33 cellular contexts compared by ENCODE assay signal in the genomic region with DNA sequence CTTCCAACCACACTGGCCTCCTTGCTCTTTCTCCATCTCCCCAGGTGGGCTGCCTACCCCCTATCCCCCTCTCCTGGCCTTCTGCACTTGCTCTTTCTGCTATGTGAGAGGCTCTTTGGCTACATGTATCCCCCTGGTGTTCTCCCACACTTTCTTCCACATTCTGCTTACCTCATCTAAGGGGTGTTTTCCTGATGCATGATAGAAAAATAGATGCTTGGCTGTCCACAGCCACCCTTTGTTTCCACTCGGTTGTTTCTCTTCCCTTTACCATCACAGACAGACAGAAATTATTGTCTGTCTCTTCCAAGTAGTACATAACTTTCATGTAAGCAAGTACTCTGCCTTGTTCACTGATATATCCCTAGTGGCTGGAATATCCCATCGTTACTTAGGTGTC.
"Had no signal": no experiment of that assay in that cellular context is flagged by ENCODE, and none has a peak within 500 bp of the region (broad histone marks: within the 10 kb centered on the region; RNA-seq: fewer than 3 reads in every experiment).

No MANE protein-coding gene starts in this region.

- H3K27ac ChIP-seq: brain microvascular endothelial cell, PC-9, RWPE1 had no signal

- H3K4me2 ChIP-seq: PC-9 had no signal

- H3K4me3 ChIP-seq: K562, MG63, PC-9 had no signal

- ATAC-seq: activated CD4-positive, alpha-beta T cell treated with anti-CD3 and anti-CD28 coated beads for 36 hours; activated CD8-positive, alpha-beta memory T cell treated with anti-CD3 and anti-CD28 coated beads, Interleukin-2, amount 10 ng/mL, durations not matched to agents 7 days and 5 days; K562; Right ventricle myocardium inferior; SK-N-SH treated with all-trans-retinoic acid at 6 μM for 48 hours had no signal

- H3K9me3 Mint-ChIP-seq: activated CD4-positive, alpha-beta memory T cell treated with anti-CD3 and anti-CD28 coated beads, Interleukin-2, amount 10 ng/mL, durations not matched to agents 7 days and 5 days; activated naive CD8-positive, alpha-beta T cell treated with anti-CD3 and anti-CD28 coated beads, Interleukin-2, amount 50 U/mL, for 24 hours; T-helper 1 cell treated with Interleukin-12 subunit alpha and Interleukin-12 subunit beta and Interleukin-4 antibody, amounts not matched to agents 30 μg/mL and 1 μg/mL, for 36 hours; T-helper 2 cell treated with Interferon-gamma antibody and Interleukin-4, amounts not matched to agents 5 μg/mL and 100 μg/mL, for 36 hours had no signal

- H3K36me3 ChIP-seq: brain microvascular endothelial cell, MG63 had no signal

- H2AFZ ChIP-seq: PC-9 had no signal

- H3K9me3 ChIP-seq: MG63 had no signal

- H3K27me3 Mint-ChIP-seq: activated CD4-positive, alpha-beta memory T cell treated with anti-CD3 and anti-CD28 coated beads, Interleukin-2, amount 10 ng/mL, durations not matched to agents 7 days and 5 days; activated CD4-positive, alpha-beta T cell treated with anti-CD3 and anti-CD28 coated beads for 36 hours; activated CD4-positive, alpha-beta T cell treated with anti-CD3 and anti-CD28 coated beads, Interleukin-2, amount 10 ng/mL, durations not matched to agents 7 days and 5 days; activated CD8-positive, alpha-beta memory T cell treated with anti-CD3 and anti-CD28 coated beads, Interleukin-2, amount 10 ng/mL, durations not matched to agents 7 days and 5 days; activated naive CD4-positive, alpha-beta T cell treated with anti-CD3 and anti-CD28 coated beads, Interleukin-2, amount 10 ng/mL, durations not matched to agents 7 days and 5 days; activated naive CD8-positive, alpha-beta T cell; activated naive CD8-positive, alpha-beta T cell treated with anti-CD3 and anti-CD28 coated beads, Interleukin-2, amount 50 U/mL, for 24 hours had no signal

- DNase-seq: activated CD4-positive, alpha-beta memory T cell treated with anti-CD3 and anti-CD28 coated beads, Interleukin-2, amount 10 ng/mL, durations not matched to agents 7 days and 5 days; activated CD4-positive, alpha-beta T cell treated with anti-CD3 and anti-CD28 coated beads for 36 hours; activated CD4-positive, alpha-beta T cell treated with anti-CD3 and anti-CD28 coated beads, Interleukin-2, amount 10 ng/mL, durations not matched to agents 7 days and 5 days; activated CD8-positive, alpha-beta memory T cell treated with anti-CD3 and anti-CD28 coated beads for 24 hours; activated CD8-positive, alpha-beta memory T cell treated with anti-CD3 and anti-CD28 coated beads, Interleukin-2, amount 10 ng/mL, durations not matched to agents 7 days and 5 days; activated CD8-positive, alpha-beta memory T cell treated with anti-CD3 and anti-CD28 coated beads, Interleukin-2, amount 50 U/mL, for 48 hours; activated effector memory CD4-positive, alpha-beta T cell treated with Interleukin-2 at 50 U/mL for 16 hours; activated naive CD4-positive, alpha-beta T cell treated with anti-CD3 and anti-CD28 coated beads, Interleukin-2, amount 10 ng/mL, durations not matched to agents 7 days and 5 days; activated naive CD8-positive, alpha-beta T cell treated with anti-CD3 and anti-CD28 coated beads, Interleukin-2, amount 50 U/mL, for 24 hours; activated T-cell treated with anti-CD3 and anti-CD28 coated beads, Interleukin-2, amount 50 U/mL, for 48 hours; anterior cingulate cortex; brain microvascular endothelial cell; central memory CD4-positive, alpha-beta T cell; MG63; NCI-H1048; NCI-H1105 treated with DMSO at 0.1 percent for 48 hours; NCI-H1436; NCI-H1694 treated with DMSO at 0.1 percent for 48 hours; NCI-H2029; NCI-H345; NCI-H524 treated with DMSO at 0.1 percent for 48 hours; PC-9; SIG-M5 had no signal

- FAIRE-seq: colon, K562, RCC 7860, TTC549 had no signal

- H3K4me3 Mint-ChIP-seq: activated CD4-positive, alpha-beta memory T cell treated with anti-CD3 and anti-CD28 coated beads, Interleukin-2, amount 10 ng/mL, durations not matched to agents 7 days and 5 days; activated CD4-positive, alpha-beta T cell treated with anti-CD3 and anti-CD28 coated beads for 36 hours; activated CD4-positive, alpha-beta T cell treated with anti-CD3 and anti-CD28 coated beads, Interleukin-2, amount 10 ng/mL, durations not matched to agents 7 days and 5 days; activated CD8-positive, alpha-beta memory T cell treated with anti-CD3 and anti-CD28 coated beads, Interleukin-2, amount 10 ng/mL, durations not matched to agents 7 days and 5 days; activated naive CD4-positive, alpha-beta T cell treated with anti-CD3 and anti-CD28 coated beads, Interleukin-2, amount 10 ng/mL, durations not matched to agents 7 days and 5 days; activated naive CD8-positive, alpha-beta T cell; activated naive CD8-positive, alpha-beta T cell treated with anti-CD3 and anti-CD28 coated beads, Interleukin-2, amount 50 U/mL, for 24 hours; T-helper 1 cell treated with Interleukin-12 subunit alpha and Interleukin-12 subunit beta and Interleukin-4 antibody, amounts not matched to agents 30 μg/mL and 1 μg/mL, for 36 hours; T-helper 2 cell treated with Interferon-gamma antibody and Interleukin-4, amounts not matched to agents 5 μg/mL and 100 μg/mL, for 36 hours had no signal

- H3K27me3 ChIP-seq: brain microvascular endothelial cell, MG63 had no signal

- H3K27ac Mint-ChIP-seq: activated CD4-positive, alpha-beta memory T cell treated with anti-CD3 and anti-CD28 coated beads, Interleukin-2, amount 10 ng/mL, durations not matched to agents 7 days and 5 days; activated CD4-positive, alpha-beta T cell treated with anti-CD3 and anti-CD28 coated beads for 36 hours; activated CD4-positive, alpha-beta T cell treated with anti-CD3 and anti-CD28 coated beads, Interleukin-2, amount 10 ng/mL, durations not matched to agents 7 days and 5 days; activated CD8-positive, alpha-beta memory T cell treated with anti-CD3 and anti-CD28 coated beads, Interleukin-2, amount 10 ng/mL, durations not matched to agents 7 days and 5 days; activated naive CD4-positive, alpha-beta T cell treated with anti-CD3 and anti-CD28 coated beads, Interleukin-2, amount 10 ng/mL, durations not matched to agents 7 days and 5 days; activated naive CD8-positive, alpha-beta T cell; activated naive CD8-positive, alpha-beta T cell treated with anti-CD3 and anti-CD28 coated beads, Interleukin-2, amount 50 U/mL, for 24 hours; T-helper 1 cell treated with Interleukin-12 subunit alpha and Interleukin-12 subunit beta and Interleukin-4 antibody, amounts not matched to agents 30 μg/mL and 1 μg/mL, for 36 hours; T-helper 2 cell treated with Interferon-gamma antibody and Interleukin-4, amounts not matched to agents 5 μg/mL and 100 μg/mL, for 36 hours had no signal
